25 cellular contexts compared by ENCODE assay signal in the genomic region with DNA sequence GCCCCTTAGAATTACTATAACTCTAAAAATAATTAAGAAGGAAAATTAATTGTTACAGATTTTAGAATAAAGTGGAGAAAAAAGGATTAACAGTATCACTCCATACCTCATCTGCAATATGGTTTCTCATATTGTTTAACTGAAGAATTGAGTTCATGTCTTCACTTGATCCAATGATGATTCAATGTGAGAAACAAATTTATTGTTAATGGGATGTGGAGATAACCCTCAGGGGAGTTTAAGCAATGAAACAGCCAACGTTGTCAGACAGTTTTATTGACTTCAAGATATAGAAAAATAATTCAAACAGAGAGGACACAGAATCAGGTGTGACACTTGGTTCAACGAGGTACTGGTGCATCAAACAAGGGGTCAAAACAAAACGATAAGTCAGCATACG.
DNase-seq lines count a peak whose midpoint lies in the region; FAIRE-seq and TF ChIP-seq lines count a peak whose summit lies in the region.
"Had no signal": no experiment of that assay in that cellular context is flagged by ENCODE, and none has a peak within 500 bp of the region (broad histone marks: within the 10 kb centered on the region; RNA-seq: fewer than 3 reads in every experiment).

No MANE protein-coding gene starts in this region.

- H3K27ac ChIP-seq in keratinocyte (ENCODE audit: control insufficient read depth, insufficient read depth, low read length) (no peak overlapping the region), sigmoid colon (no peak overlapping the region)
- H3K27ac ChIP-seq: BLaER1 had no signal

- H3K4me1 ChIP-seq in keratinocyte (ENCODE audit: control insufficient read depth, extremely low read depth, insufficient read depth, low read length) (no peaks in the 10 kb centered on the region), sigmoid colon (no peaks in the 10 kb centered on the region)
- H3K4me1 ChIP-seq: BE2C, BLaER1 had no signal

- peak overlapping the region; percentile 1 for H3K4me2 ChIP-seq in keratinocyte (ENCODE audit: control insufficient read depth, extremely low read depth, insufficient read depth, low read depth, low read length)
- H3K4me2 ChIP-seq: BLaER1 had no signal

- 58 to 66% methylated on average over 4 of the region's 4 CpGs for WGBS in sigmoid colon, 2 donors

- H3K36me3 ChIP-seq in bronchial epithelial cell (ENCODE audit: control insufficient read depth, insufficient read depth, low read length) (no peaks in the 10 kb centered on the region), keratinocyte (ENCODE audit: control insufficient read depth in 2 of 2, extremely low read depth in 1 of 2, insufficient read depth in 2 of 2, low read length in 2 of 2) (no peaks in the 10 kb centered on the region), sigmoid colon (no peaks in the 10 kb centered on the region)
- H3K36me3 ChIP-seq: BE2C, BLaER1 had no signal

- intact Hi-C loops in sigmoid colon (cut with DNase I): no loop called here

- H3K27me3 ChIP-seq in bronchial epithelial cell (ENCODE audit: control insufficient read depth, insufficient read depth, low read length) (no peaks in the 10 kb centered on the region), keratinocyte (ENCODE audit: control insufficient read depth, extremely low read depth, insufficient read depth, low read length) (no peaks in the 10 kb centered on the region), sigmoid colon (no peaks in the 10 kb centered on the region)
- H3K27me3 ChIP-seq: BE2C, BLaER1 had no signal

- no peak for TF ChIP-seq EP300 in sigmoid colon (IDR thresholded peaks at IDR 0.05)

- no peak overlapping the region for H3K9ac ChIP-seq in keratinocyte (ENCODE audit: control insufficient read depth, extremely low read depth, insufficient read depth, low read length)
- H3K9ac ChIP-seq: BLaER1 had no signal

- dilution Hi-C loops in keratinocyte (cut with MboI; ENCODE audit: extremely low pct_ligation_motif_present, low sequenced_read_pairs): no loop called here

- FAIRE-seq in bronchial epithelial cell (lab: Jason Lieb, UNC) (no peak), keratinocyte (lab: Jason Lieb, UNC) (peak; percentile 51)
- FAIRE-seq: A204.1, GM12878, GM12892, GM18507 had no signal

- no peak overlapping the region for H3K4me3 ChIP-seq in bronchial epithelial cell (ENCODE audit: low read depth, low read length)
- no peak overlapping the region for H3K4me3 ChIP-seq in epithelial cell of esophagus (ENCODE audit: low read length)
- no peak overlapping the region for H3K4me3 ChIP-seq in keratinocyte (ENCODE audit: control insufficient read depth in 2 of 3, extremely low read depth in 1 of 3, insufficient read depth in 2 of 3, low read depth in 1 of 3, low read length in 3 of 3)
- H3K4me3 ChIP-seq in sigmoid colon: no peak overlapping the region
- H3K4me3 ChIP-seq: BLaER1, GM12878 had no signal

- DNase-seq in bronchial epithelial cell (ENCODE audit: low read depth) (peak; percentile 61), epithelial cell of esophagus (ENCODE audit: low read depth) (peak; percentile 67), keratinocyte (ENCODE audit: low read depth, low spot score) (no peak), sigmoid colon (no peak)
- no peak for DNase-seq in stimulated activated CD4-positive, alpha-beta T cell treated with anti-CD3 and anti-CD28 coated beads, Interleukin-2, amount 100 ng/mL, for 48 hours
- DNase-seq: 8988T; ACHN; BE2C; C1 segment of cervical spinal cord; CD4-positive, alpha-beta memory T cell; CD4-positive, CD25-positive, alpha-beta regulatory T cell; CD8-positive, alpha-beta memory T cell; COR-L47; DMS 273 treated with DMSO at 0.1 percent for 48 hours; DMS153; DMS53; DMS79; DND-41; EL; GDM1 had no signal

- H3K9me3 ChIP-seq in keratinocyte (ENCODE audit: control insufficient read depth, low read depth, low read length) (no peaks in the 10 kb centered on the region), sigmoid colon (no peaks in the 10 kb centered on the region)
- H3K9me3 ChIP-seq: BE2C, BLaER1 had no signal

- TF ChIP-seq POLR2A in sigmoid colon (IDR thresholded peaks at IDR 0.05): no peak

- no peaks in the 10 kb centered on the region for H3K79me2 ChIP-seq in keratinocyte (ENCODE audit: control insufficient read depth, insufficient read depth, low read length)

- no peaks in the 10 kb centered on the region for H3K9me1 ChIP-seq in keratinocyte (ENCODE audit: control insufficient read depth, extremely low read depth, insufficient read depth, low read length)

- TF ChIP-seq CTCF in bronchial epithelial cell (IDR thresholded peaks at IDR 0.05; ENCODE audit: insufficient read depth, low read length, severe bottlenecking) (no peak), epithelial cell of esophagus (IDR thresholded peaks at IDR 0.05; ENCODE audit: insufficient read depth, low read depth, low read length, missing control alignments) (no peak), keratinocyte (optimal IDR thresholded peaks at IDR 0.05 in 1 of 3, IDR thresholded peaks at IDR 0.05 in 1 of 3, conservative IDR thresholded peaks at IDR 0.05 in 1 of 3; ENCODE audit: extremely low read depth in 1 of 3, insufficient read depth in 2 of 3, low read length in 3 of 3) (no peak), sigmoid colon (IDR thresholded peaks at IDR 0.05) (no peak)

- H4K20me1 ChIP-seq in keratinocyte (ENCODE audit: control insufficient read depth, extremely low read depth, insufficient read depth, low read length): no peaks in the 10 kb centered on the region
- H4K20me1 ChIP-seq: BLaER1 had no signal

- H2AFZ ChIP-seq in keratinocyte (ENCODE audit: control insufficient read depth, low read length): no peak overlapping the region

Comparison
In these comparisons a context has a peak if more than half of its experiments do, and no peak if none do; other contexts are left out.
1. DNase-seq: peak in bronchial epithelial cell (single experiment) and epithelial cell of esophagus (single experiment); none in keratinocyte (single experiment), stimulated activated CD4-positive, alpha-beta T cell treated with anti-CD3 and anti-CD28 coated beads, Interleukin-2, amount 100 ng/mL, for 48 hours (0 of 2) and sigmoid colon (single experiment).